Comparison of ENCODE assay signal across 19 cellular contexts in the genomic region with DNA sequence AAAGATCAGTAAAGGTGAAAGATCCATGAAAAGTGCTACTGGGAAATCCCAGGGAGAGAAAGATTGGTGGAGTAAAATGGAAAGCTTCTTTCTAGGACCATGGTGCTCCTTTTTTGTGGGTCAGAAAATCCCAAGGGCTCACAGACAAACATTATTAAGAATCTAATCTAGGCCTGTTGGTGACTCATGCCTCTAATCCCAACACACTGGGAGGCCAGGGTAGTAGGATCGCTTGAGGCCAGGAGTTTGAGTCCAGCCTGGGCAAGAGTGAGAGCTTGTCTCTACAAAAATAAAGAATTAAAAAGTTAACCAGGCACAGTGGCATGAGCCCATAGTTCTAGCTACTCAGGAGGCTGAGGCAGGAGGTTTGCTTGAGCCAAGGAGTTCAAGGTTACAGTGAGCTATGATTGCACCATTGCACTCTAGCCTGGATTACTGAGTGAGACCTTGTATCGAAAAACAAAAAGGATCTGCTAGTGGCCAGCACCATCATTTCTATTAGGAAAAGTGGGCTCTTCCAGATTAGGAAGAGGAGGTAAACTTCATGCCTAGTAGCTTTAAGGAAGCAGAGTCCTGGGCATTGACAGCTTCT.
"Had no signal": no experiment of that assay in that cellular context is flagged by ENCODE, and none has a peak within 500 bp of the region (broad histone marks: within the 10 kb centered on the region; RNA-seq: fewer than 3 reads in every experiment).

No MANE protein-coding gene starts in this region.

- H3K4me1 ChIP-seq: tibial nerve, uterus had no signal

- H3K4me3 ChIP-seq: ascending aorta, mucosa of descending colon, skin epidermis, tibial nerve, uterus had no signal

- H3K36me3 ChIP-seq: ascending aorta, tibial nerve, uterus had no signal

- H3K9me3 ChIP-seq: ascending aorta, mucosa of descending colon, tibial nerve, uterus had no signal

- ATAC-seq: activated CD4-positive, CD25-positive, alpha-beta regulatory T cell treated with anti-CD3 and anti-CD28 coated beads, Interleukin-2, amount 50 U/mL, for 24 hours; activated T-cell treated with anti-CD3 and anti-CD28 coated beads, Interleukin-2, amount 50 U/mL, for 72 hours; esophagus mucosa; mucosa of descending colon; stimulated activated naive CD8-positive, alpha-beta T cell treated with anti-CD3 and anti-CD28 coated beads, Interleukin-15, Interleukin-2, amounts not matched to agents 100 U/mL and 50 U/mL, for 24 hours had no signal

- H3K27ac ChIP-seq: tibial nerve, uterus had no signal

- H3K27me3 ChIP-seq: ascending aorta, tibial nerve, uterus had no signal

- DNase-seq: activated CD4-positive, alpha-beta T cell treated with anti-CD3 and anti-CD28 coated beads, Interleukin-2, amount 10 ng/mL, durations not matched to agents 7 days and 5 days; activated CD8-positive, alpha-beta memory T cell treated with anti-CD3 and anti-CD28 coated beads for 24 hours; activated effector memory CD4-positive, alpha-beta T cell treated with anti-CD3 and anti-CD28 coated beads, Interleukin-2, amount 50 U/mL, for 16 hours; activated naive CD4-positive, alpha-beta T cell treated with anti-CD3 and anti-CD28 coated beads, Interleukin-2, amount 50 U/mL, for 16 hours; activated T-cell treated with anti-CD3 and anti-CD28 coated beads, Interleukin-2, amount 50 U/mL, for 72 hours; cerebellar nuclear complex; effector CD8-positive, alpha-beta T cell; immature natural killer cell; kidney glomerular epithelial cell; mucosa of descending colon; naive B cell; stimulated activated naive CD8-positive, alpha-beta T cell treated with anti-CD3 and anti-CD28 coated beads, Interleukin-15, Interleukin-2, amounts not matched to agents 100 U/mL and 50 U/mL, for 24 hours; T1000; uterus had no signal
